11 cellular contexts compared by ENCODE assay signal in the genomic region with DNA sequence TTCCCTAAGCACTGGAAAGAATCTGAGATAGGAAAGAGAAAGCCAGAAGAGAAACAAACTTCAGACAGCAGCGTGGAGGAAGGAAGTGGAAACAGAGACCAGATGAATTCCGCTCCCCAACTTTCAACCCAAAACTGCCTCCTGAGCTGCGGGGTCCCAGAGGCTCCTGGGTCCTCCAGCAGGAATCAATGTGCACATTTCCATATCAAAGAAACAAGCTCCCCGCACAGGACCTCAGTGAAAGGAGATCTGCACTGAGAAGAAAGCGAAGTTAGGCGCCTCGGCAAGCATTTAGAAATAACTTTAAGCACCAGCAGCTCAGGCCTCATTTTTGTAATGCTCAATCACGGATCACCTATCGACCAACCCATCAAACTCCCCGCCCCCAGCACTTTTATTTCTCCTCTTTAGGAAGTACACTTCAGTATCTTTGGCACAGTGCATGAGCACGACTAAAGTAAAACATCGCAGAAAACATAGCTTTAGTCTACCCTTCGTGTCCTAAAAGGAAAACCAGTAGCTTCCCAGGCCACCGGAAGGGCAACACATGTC.
DNase-seq lines count a peak whose midpoint lies in the region; ATAC-seq, FAIRE-seq and TF ChIP-seq lines count a peak whose summit lies in the region.
"Had no signal": no experiment of that assay in that cellular context is flagged by ENCODE, and none has a peak within 500 bp of the region (broad histone marks: within the 10 kb centered on the region; RNA-seq: fewer than 3 reads in every experiment).

No MANE protein-coding gene starts in this region.

- no peak overlapping the region for H3K23ac ChIP-seq in mesenchymal stem cell (ENCODE audit: low read length in 2 of 2)

- H3K27me3 Mint-ChIP-seq in activated naive CD4-positive, alpha-beta T cell treated with anti-CD3 and anti-CD28 coated beads, Interleukin-2, amount 10 ng/mL, durations not matched to agents 7 days and 5 days: no peaks in the 10 kb centered on the region
- H3K27me3 Mint-ChIP-seq in activated T-helper 2 cell treated with anti-CD3 and anti-CD28 coated beads, Interferon-gamma antibody, Interleukin-2, Interleukin-4, amounts not matched to agents 10 μg/mL and 5 μg/mL and 100 μg/mL, durations not matched to agents 14 hours and 24 hours and 36 hours (ENCODE audit: low read depth): no peaks in the 10 kb centered on the region

- peaks cover 11% of the 10 kb centered on the region for H3K36me3 Mint-ChIP-seq in activated naive CD4-positive, alpha-beta T cell treated with anti-CD3 and anti-CD28 coated beads, Interleukin-2, amount 10 ng/mL, durations not matched to agents 7 days and 5 days
- peaks cover 4% of the 10 kb centered on the region for H3K36me3 Mint-ChIP-seq in activated T-helper 2 cell treated with anti-CD3 and anti-CD28 coated beads, Interferon-gamma antibody, Interleukin-2, Interleukin-4, amounts not matched to agents 10 μg/mL and 5 μg/mL and 100 μg/mL, durations not matched to agents 14 hours and 24 hours and 36 hours (ENCODE audit: low read depth)

- H3K4ac ChIP-seq in mesenchymal stem cell (ENCODE audit: low read depth in 1 of 2, low read length in 2 of 2): peak overlapping the region; percentile 51 to 75

- no peaks in the 10 kb centered on the region for H3K79me1 ChIP-seq in mesenchymal stem cell (replicated peaks; ENCODE audit: low read length, poor library complexity, severe bottlenecking)

- peaks cover 75% of the 10 kb centered on the region for H3K4me1 Mint-ChIP-seq in activated naive CD4-positive, alpha-beta T cell treated with anti-CD3 and anti-CD28 coated beads, Interleukin-2, amount 10 ng/mL, durations not matched to agents 7 days and 5 days
- peaks cover 72% of the 10 kb centered on the region for H3K4me1 Mint-ChIP-seq in activated T-helper 2 cell treated with anti-CD3 and anti-CD28 coated beads, Interferon-gamma antibody, Interleukin-2, Interleukin-4, amounts not matched to agents 10 μg/mL and 5 μg/mL and 100 μg/mL, durations not matched to agents 14 hours and 24 hours and 36 hours (ENCODE audit: low read depth)

- FAIRE-seq in GM12892 (lab: Jason Lieb, UNC): no peak
- FAIRE-seq: colon had no signal

- no peak for TF ChIP-seq POLR2A in GM12892 (IDR thresholded peaks at IDR 0.05; ENCODE audit: low read depth, low read length)

- no peak overlapping the region for H3K27ac ChIP-seq in mesenchymal stem cell (ENCODE audit: low read length, poor library complexity, severe bottlenecking)
- peak overlapping the region; percentile 80 for H3K27ac ChIP-seq in thymus (ENCODE audit: low read depth)

- H3K18ac ChIP-seq in mesenchymal stem cell (ENCODE audit: low read depth in 1 of 2, low read length in 2 of 2): peak overlapping the region in 1 of 2 experiments; percentile 65

- H3K9me3 Mint-ChIP-seq in activated naive CD4-positive, alpha-beta T cell treated with anti-CD3 and anti-CD28 coated beads, Interleukin-2, amount 10 ng/mL, durations not matched to agents 7 days and 5 days: peaks cover 2% of the 10 kb centered on the region
- H3K9me3 Mint-ChIP-seq in activated T-helper 2 cell treated with anti-CD3 and anti-CD28 coated beads, Interferon-gamma antibody, Interleukin-2, Interleukin-4, amounts not matched to agents 10 μg/mL and 5 μg/mL and 100 μg/mL, durations not matched to agents 14 hours and 24 hours and 36 hours: peaks cover 4% of the 10 kb centered on the region

- ATAC-seq in HG03571 (IDR thresholded peaks at IDR 0.05; ENCODE audit: unreplicated experiment) (no peak), GM19023 (IDR thresholded peaks at IDR 0.05; ENCODE audit: unreplicated experiment) (no peak)

- H2BK5ac ChIP-seq in mesenchymal stem cell (ENCODE audit: low read depth, low read length, poor library complexity, severe bottlenecking): no peak overlapping the region

- H3K27me3 ChIP-seq in mesenchymal stem cell (ENCODE audit: control insufficient read depth in 1 of 2, insufficient read depth in 1 of 2, low read length in 2 of 2): no peaks in the 10 kb centered on the region
- H3K27me3 ChIP-seq in thymus (ENCODE audit: control insufficient read depth, insufficient read depth): no peaks in the 10 kb centered on the region

- H3K27ac Mint-ChIP-seq in activated naive CD4-positive, alpha-beta T cell treated with anti-CD3 and anti-CD28 coated beads, Interleukin-2, amount 10 ng/mL, durations not matched to agents 7 days and 5 days: peak overlapping the region; percentile 99
- H3K27ac Mint-ChIP-seq in activated T-helper 2 cell treated with anti-CD3 and anti-CD28 coated beads, Interferon-gamma antibody, Interleukin-2, Interleukin-4, amounts not matched to agents 10 μg/mL and 5 μg/mL and 100 μg/mL, durations not matched to agents 14 hours and 24 hours and 36 hours: peak overlapping the region; percentile 81

- no peak overlapping the region for H2AFZ ChIP-seq in mesenchymal stem cell (ENCODE audit: low read depth, low read length)

- H3K4me1 ChIP-seq in mesenchymal stem cell (ENCODE audit: control insufficient read depth, insufficient read depth, low read depth, low read length) (peaks cover 5% of the 10 kb centered on the region), thymus (ENCODE audit: control insufficient read depth, insufficient read depth, low read length) (peaks cover 25% of the 10 kb centered on the region)

- WGBS in mesenchymal stem cell: 91% methylated on average over 14 of the region's 14 CpGs
- 84% methylated on average over 14 of the region's 14 CpGs for WGBS in thymus

- no peak overlapping the region for H2BK120ac ChIP-seq in mesenchymal stem cell (ENCODE audit: low read depth, low read length)

- H3K9me3 ChIP-seq in mesenchymal stem cell (ENCODE audit: control insufficient read depth, low read length) (no peaks in the 10 kb centered on the region), thymus (ENCODE audit: control insufficient read depth) (no peaks in the 10 kb centered on the region)

- no peak overlapping the region for H3K4me2 ChIP-seq in mesenchymal stem cell (ENCODE audit: low read length, poor library complexity, severe bottlenecking)

- no peaks in the 10 kb centered on the region for H3K36me3 ChIP-seq in mesenchymal stem cell (ENCODE audit: control insufficient read depth in 1 of 2, insufficient read depth in 2 of 2, low read depth in 1 of 2, low read length in 2 of 2)
- H3K36me3 ChIP-seq in thymus (ENCODE audit: control insufficient read depth, insufficient read depth): no peaks in the 10 kb centered on the region

- intact Hi-C loops in activated T-helper 2 cell treated with anti-CD3 and anti-CD28 coated beads, Interferon-gamma antibody, Interleukin-2, Interleukin-4, amounts not matched to agents 10 μg/mL and 5 μg/mL and 100 μg/mL, durations not matched to agents 14 hours and 24 hours and 36 hours (cut with micrococcal nuclease): loop anchor here (2.0 to 10.0 kb wide), 4 partner anchors 170 to 623 kb away; no protein-coding TSS in a partner anchor

- H3K9ac ChIP-seq in mesenchymal stem cell (ENCODE audit: low read length): no peak overlapping the region

- CTCF ChIA-PET in activated naive CD4-positive, alpha-beta T cell treated with anti-CD3 and anti-CD28 coated beads, Interleukin-2, amount 10 ng/mL, durations not matched to agents 7 days and 5 days (lab: Charles Lee): interaction anchor here (0.9 to 5.6 kb wide), 8 partner anchors 12 to 289 kb away, joined by 3 to 54 read pairs (median 4); no protein-coding TSS in a partner anchor

- no peak overlapping the region for H4K91ac ChIP-seq in mesenchymal stem cell (ENCODE audit: low read length)

- no peak overlapping the region for H3K14ac ChIP-seq in mesenchymal stem cell (ENCODE audit: low read length in 2 of 2)

- H2AK5ac ChIP-seq in mesenchymal stem cell (ENCODE audit: low read length, severe bottlenecking): no peak overlapping the region

- H2BK15ac ChIP-seq in mesenchymal stem cell (ENCODE audit: low read depth, poor library complexity, severe bottlenecking): no peak overlapping the region

- peak; percentile 48 for DNase-seq in activated naive CD4-positive, alpha-beta T cell treated with anti-CD3 and anti-CD28 coated beads, Interleukin-2, amount 10 ng/mL, durations not matched to agents 7 days and 5 days
- DNase-seq in activated naive CD4-positive, alpha-beta T cell treated with anti-CD3 and anti-CD28 coated beads, Interleukin-2, amount 50 U/mL, for 16 hours: no peak
- no peak for DNase-seq in activated T-helper 2 cell treated with anti-CD3 and anti-CD28 coated beads, Interferon-gamma antibody, Interleukin-2, Interleukin-4, amounts not matched to agents 10 μg/mL and 5 μg/mL and 100 μg/mL, durations not matched to agents 14 hours and 24 hours and 36 hours (ENCODE audit: low spot score)
- DNase-seq in mesenchymal stem cell (no peak), GM12892 (ENCODE audit: insufficient read length) (no peak)
- DNase-seq: midbrain; stimulated activated CD4-positive, alpha-beta T cell treated with anti-CD3 and anti-CD28 coated beads, Interleukin-12 subunit alpha, Interleukin-12 subunit beta, amount 100 ng/mL, for 4 hours had no signal

- peak overlapping the region; percentile 30 for H4K8ac ChIP-seq in mesenchymal stem cell (ENCODE audit: low read length)

- H2BK12ac ChIP-seq in mesenchymal stem cell (ENCODE audit: low read length in 2 of 2): peak overlapping the region in 1 of 2 experiments; percentile 37

- H3K4me3 ChIP-seq in mesenchymal stem cell (ENCODE audit: insufficient read depth in 1 of 2, low read depth in 1 of 2, low read length in 2 of 2): no peak overlapping the region
- no peak overlapping the region for H3K4me3 ChIP-seq in thymus (ENCODE audit: low read length)

- peak overlapping the region; percentile 68 for H3K4me3 Mint-ChIP-seq in activated naive CD4-positive, alpha-beta T cell treated with anti-CD3 and anti-CD28 coated beads, Interleukin-2, amount 10 ng/mL, durations not matched to agents 7 days and 5 days
- peak overlapping the region; percentile 66 for H3K4me3 Mint-ChIP-seq in activated T-helper 2 cell treated with anti-CD3 and anti-CD28 coated beads, Interferon-gamma antibody, Interleukin-2, Interleukin-4, amounts not matched to agents 10 μg/mL and 5 μg/mL and 100 μg/mL, durations not matched to agents 14 hours and 24 hours and 36 hours (ENCODE audit: low read depth)
